26 cellular contexts compared by ENCODE assay signal in genomic region chr2:234620018-234620417, GRCh38.
DNase-seq lines count a peak whose midpoint lies in the region; ATAC-seq, FAIRE-seq and TF ChIP-seq lines count a peak whose summit lies in the region.
"Had no signal": no experiment of that assay in that cellular context is flagged by ENCODE, and none has a peak within 500 bp of the region (broad histone marks: within the 10 kb centered on the region; RNA-seq: fewer than 3 reads in every experiment).

No MANE protein-coding gene starts in this region.

- no peaks in the 10 kb centered on the region for H3K9me2 ChIP-seq in PC-3 (replicated peaks; ENCODE audit: low read length)

- POLR2A ChIA-PET in PC-3 (lab: Charles Lee; ENCODE audit: unreplicated experiment) (no interaction called here), endothelial cell of umbilical vein (lab: Charles Lee) (interaction anchor here (0.9 kb wide), 1 partner anchor 74 kb away, joined by 4 read pairs; no protein-coding TSS in a partner anchor)

- no peaks in the 10 kb centered on the region for H3K9me3 ChIP-seq in PC-3 (ENCODE audit: low read length)
- H3K9me3 ChIP-seq in endothelial cell of umbilical vein (replicated peaks; ENCODE audit: control insufficient read depth, insufficient read depth, low read length): no peaks in the 10 kb centered on the region
- H3K9me3 ChIP-seq in tibial nerve: no peaks in the 10 kb centered on the region
- H3K9me3 ChIP-seq: A549, ascending aorta, suprapubic skin had no signal

- H3K4me2 ChIP-seq in PC-3 (ENCODE audit: low read length): peak overlapping the region; percentile 28; the same call in 1 of the 2 replicates
- H3K4me2 ChIP-seq in endothelial cell of umbilical vein (ENCODE audit: insufficient read depth, low read length): peak overlapping the region; percentile 37
- H3K4me2 ChIP-seq: A549, GM23338 had no signal

- no peak for TF ChIP-seq EP300 in tibial nerve (IDR thresholded peaks at IDR 0.05)

- no peak for TF ChIP-seq CTCF in PC-3 (conservative IDR thresholded peaks at IDR 0.05; ENCODE audit: low read depth, low read length)
- no peak for TF ChIP-seq CTCF in endothelial cell of umbilical vein (IDR thresholded peaks at IDR 0.05; ENCODE audit: extremely low read depth in 1 of 2, insufficient read depth in 1 of 2, low read depth in 1 of 2, low read length in 2 of 2)
- no peak for TF ChIP-seq CTCF in tibial nerve (IDR thresholded peaks at IDR 0.05)

- 63 to 81% methylated on average over 7 of the region's 7 CpGs for WGBS in tibial nerve, 2 donors

- no peaks in the 10 kb centered on the region for H3K9me3 Mint-ChIP-seq in activated T-cell treated with anti-CD3 and anti-CD28 coated beads, Interleukin-2, amount 50 U/mL, for 72 hours
- H3K9me3 Mint-ChIP-seq in stimulated activated effector memory CD8-positive, alpha-beta T cell treated with anti-CD3 and anti-CD28 coated beads, Interleukin-12 subunit alpha, Interleukin-12 subunit beta, amount 100 ng/mL, for 72 hours: no peaks in the 10 kb centered on the region
- H3K9me3 Mint-ChIP-seq: activated naive CD4-positive, alpha-beta T cell treated with anti-CD3 and anti-CD28 coated beads, Interleukin-2, amount 50 U/mL, for 24 hours; dendritic cell treated with granulocyte-macrophage colony-stimulating factor and Interleukin-4, amounts not matched to agents 40 ng/mL and 50 ng/mL, for 4 days; GM23338; stimulated activated memory B cell treated with anti-CD40 and anti-IgM and Interleukin-4, amounts not matched to agents 10 μg/mL and 1 μg/mL and 100 μg/mL, for 72 hours had no signal

- H3K79me2 ChIP-seq in PC-3 (ENCODE audit: low read length) (no peaks in the 10 kb centered on the region), endothelial cell of umbilical vein (ENCODE audit: control insufficient read depth, insufficient read depth, low read length) (no peaks in the 10 kb centered on the region)

- no peak for DNase-seq in activated T-cell treated with anti-CD3 and anti-CD28 coated beads, Interleukin-2, amount 50 U/mL, for 72 hours
- no peak for DNase-seq in activated T-cell treated with anti-CD3 and anti-CD28 coated beads, Interleukin-2, amount 50 U/mL, for 1 hour
- DNase-seq in PC-3 (peak; percentile 34), endothelial cell of umbilical vein (ENCODE audit: low read depth, low spot score) (peak; percentile 84), tibial nerve (ENCODE audit: low spot score in 2 of 2) (no peak), NCI-H748 treated with DMSO at 0.1 percent for 48 hours (lab: John Stamatoyannopoulos, UW) (no peak)
- DNase-seq in stimulated activated effector memory CD8-positive, alpha-beta T cell treated with anti-CD3 and anti-CD28 coated beads, Interleukin-12 subunit alpha, Interleukin-12 subunit beta, amount 100 ng/mL, for 72 hours (ENCODE audit: low spot score in 2 of 2): peak in 1 of 2 donors; percentile 3
- DNase-seq: activated CD4-positive, alpha-beta T cell treated with anti-CD3 and anti-CD28 coated beads for 1 hour; C1 segment of cervical spinal cord; caudate nucleus; NCI-H1105; NCI-H1930; NCI-H2227 treated with DMSO at 0.1 percent for 48 hours; NCI-H82; SHP77 treated with DMSO at 0.1 percent for 48 hours had no signal

- H4K20me1 ChIP-seq in PC-3 (ENCODE audit: low read length): no peaks in the 10 kb centered on the region
- H4K20me1 ChIP-seq in endothelial cell of umbilical vein (replicated peaks; ENCODE audit: control insufficient read depth, extremely low read depth, insufficient read depth, low read length): no peaks in the 10 kb centered on the region

- intact Hi-C loops in PC-3 (cut with micrococcal nuclease): no loop called here
- intact Hi-C loops in endothelial cell of umbilical vein (cut with micrococcal nuclease): loop anchor here (1.0 to 5.0 kb wide), 8 partner anchors 60 to 487 kb away; no protein-coding TSS in a partner anchor

- peak; percentile 15 to 65 for ATAC-seq in activated T-cell treated with anti-CD3 and anti-CD28 coated beads, Interleukin-2, amount 50 U/mL, for 72 hours (replicated peaks in 1 of 2)
- ATAC-seq in PC-3 (peak; percentile 64), HG03342 (IDR thresholded peaks at IDR 0.05; ENCODE audit: unreplicated experiment) (no peak)
- peak; percentile 52 for ATAC-seq in stimulated activated effector memory CD8-positive, alpha-beta T cell treated with anti-CD3 and anti-CD28 coated beads, Interleukin-12 subunit alpha, Interleukin-12 subunit beta, amount 100 ng/mL, for 72 hours
- ATAC-seq: A549; GM23338; stimulated activated memory B cell treated with anti-CD40 and anti-IgM and Interleukin-4, amounts not matched to agents 10 μg/mL and 1 μg/mL and 100 μg/mL, for 72 hours had no signal

- peaks cover 9% of the 10 kb centered on the region for H3K4me1 Mint-ChIP-seq in activated T-cell treated with anti-CD3 and anti-CD28 coated beads, Interleukin-2, amount 50 U/mL, for 72 hours (ENCODE audit: low read depth)
- H3K4me1 Mint-ChIP-seq in stimulated activated effector memory CD8-positive, alpha-beta T cell treated with anti-CD3 and anti-CD28 coated beads, Interleukin-12 subunit alpha, Interleukin-12 subunit beta, amount 100 ng/mL, for 72 hours: peaks cover 9% of the 10 kb centered on the region

- H3K36me3 ChIP-seq in PC-3 (ENCODE audit: low read depth, low read length): no peaks in the 10 kb centered on the region
- no peaks in the 10 kb centered on the region for H3K36me3 ChIP-seq in endothelial cell of umbilical vein (ENCODE audit: control insufficient read depth in 2 of 2, extremely low read depth in 1 of 2, insufficient read depth in 2 of 2, low read length in 2 of 2)
- no peaks in the 10 kb centered on the region for H3K36me3 ChIP-seq in tibial nerve
- H3K36me3 ChIP-seq: ascending aorta, suprapubic skin had no signal

- H3K4me3 Mint-ChIP-seq in activated T-cell treated with anti-CD3 and anti-CD28 coated beads, Interleukin-2, amount 50 U/mL, for 72 hours: peak overlapping the region in 1 of 2 donors; percentile 39
- H3K4me3 Mint-ChIP-seq in stimulated activated effector memory CD8-positive, alpha-beta T cell treated with anti-CD3 and anti-CD28 coated beads, Interleukin-12 subunit alpha, Interleukin-12 subunit beta, amount 100 ng/mL, for 72 hours: no peak overlapping the region
- H3K4me3 Mint-ChIP-seq: activated naive CD4-positive, alpha-beta T cell treated with anti-CD3 and anti-CD28 coated beads, Interleukin-2, amount 50 U/mL, for 24 hours; dendritic cell treated with granulocyte-macrophage colony-stimulating factor and Interleukin-4, amounts not matched to agents 40 ng/mL and 50 ng/mL, for 4 days; GM23338; stimulated activated memory B cell treated with anti-CD40 and anti-IgM and Interleukin-4, amounts not matched to agents 10 μg/mL and 1 μg/mL and 100 μg/mL, for 72 hours had no signal

- TF ChIP-seq POLR2A in endothelial cell of umbilical vein (IDR thresholded peaks at IDR 0.05; ENCODE audit: low read depth, low read length) (peak; percentile 73), tibial nerve (IDR thresholded peaks at IDR 0.05) (no peak)

- H3K27me3 Mint-ChIP-seq in activated T-cell treated with anti-CD3 and anti-CD28 coated beads, Interleukin-2, amount 50 U/mL, for 72 hours (ENCODE audit: low read depth): no peaks in the 10 kb centered on the region
- H3K27me3 Mint-ChIP-seq: activated naive CD4-positive, alpha-beta T cell treated with anti-CD3 and anti-CD28 coated beads, Interleukin-2, amount 50 U/mL, for 24 hours; dendritic cell treated with granulocyte-macrophage colony-stimulating factor and Interleukin-4, amounts not matched to agents 40 ng/mL and 50 ng/mL, for 4 days; stimulated activated memory B cell treated with anti-CD40 and anti-IgM and Interleukin-4, amounts not matched to agents 10 μg/mL and 1 μg/mL and 100 μg/mL, for 72 hours had no signal

- H3K4me3 ChIP-seq in PC-3 (ENCODE audit: low read length) (no peak overlapping the region), endothelial cell of umbilical vein (replicated peaks in 1 of 3; ENCODE audit: insufficient read depth in 1 of 3, low read depth in 1 of 3, low read length in 3 of 3) (no peak overlapping the region), tibial nerve (no peak overlapping the region)
- H3K4me3 ChIP-seq: A549, ascending aorta, GM23338, skin epidermis, suprapubic skin had no signal

- H3K27ac ChIP-seq in PC-3 (ENCODE audit: low read length) (no peak overlapping the region), endothelial cell of umbilical vein (ENCODE audit: insufficient read depth, low read depth, low read length) (no peak overlapping the region), tibial nerve (no peak overlapping the region)
- H3K27ac ChIP-seq: A549, ascending aorta, skin epidermis, suprapubic skin had no signal

- BruUV-seq in PC-3 (replicated peaks; lab: Mats Ljungman, UMichigan) (no TSS peak), endothelial cell of umbilical vein (replicated peaks; lab: Mats Ljungman, UMichigan) (no TSS peak)

- FAIRE-seq in endothelial cell of umbilical vein (lab: Jason Lieb, UNC): peak; percentile 89
- FAIRE-seq: A549, GM12891, urothelium cell line had no signal

- no peak overlapping the region for H3K27ac Mint-ChIP-seq in activated T-cell treated with anti-CD3 and anti-CD28 coated beads, Interleukin-2, amount 50 U/mL, for 72 hours
- no peak overlapping the region for H3K27ac Mint-ChIP-seq in stimulated activated effector memory CD8-positive, alpha-beta T cell treated with anti-CD3 and anti-CD28 coated beads, Interleukin-12 subunit alpha, Interleukin-12 subunit beta, amount 100 ng/mL, for 72 hours
- H3K27ac Mint-ChIP-seq: activated naive CD4-positive, alpha-beta T cell treated with anti-CD3 and anti-CD28 coated beads, Interleukin-2, amount 50 U/mL, for 24 hours; dendritic cell treated with granulocyte-macrophage colony-stimulating factor and Interleukin-4, amounts not matched to agents 40 ng/mL and 50 ng/mL, for 4 days; GM23338; stimulated activated memory B cell treated with anti-CD40 and anti-IgM and Interleukin-4, amounts not matched to agents 10 μg/mL and 1 μg/mL and 100 μg/mL, for 72 hours had no signal

- no peaks in the 10 kb centered on the region for H3K9me1 ChIP-seq in endothelial cell of umbilical vein (replicated peaks; ENCODE audit: control insufficient read depth, extremely low read depth, insufficient read depth, low read length)

- dilution Hi-C loops in endothelial cell of umbilical vein (cut with MboI; ENCODE audit: extremely low pct_ligation_motif_present, low sequenced_read_pairs): no loop called here

- no peaks in the 10 kb centered on the region for H3K36me3 Mint-ChIP-seq in activated T-cell treated with anti-CD3 and anti-CD28 coated beads, Interleukin-2, amount 50 U/mL, for 72 hours (ENCODE audit: insufficient read depth in 2 of 2)
- no peaks in the 10 kb centered on the region for H3K36me3 Mint-ChIP-seq in stimulated activated effector memory CD8-positive, alpha-beta T cell treated with anti-CD3 and anti-CD28 coated beads, Interleukin-12 subunit alpha, Interleukin-12 subunit beta, amount 100 ng/mL, for 72 hours
- H3K36me3 Mint-ChIP-seq: activated naive CD4-positive, alpha-beta T cell treated with anti-CD3 and anti-CD28 coated beads, Interleukin-2, amount 50 U/mL, for 24 hours; stimulated activated memory B cell treated with anti-CD40 and anti-IgM and Interleukin-4, amounts not matched to agents 10 μg/mL and 1 μg/mL and 100 μg/mL, for 72 hours had no signal

- H2AFZ ChIP-seq in PC-3 (ENCODE audit: low read length) (no peak overlapping the region), endothelial cell of umbilical vein (ENCODE audit: low read depth, low read length) (no peak overlapping the region)
- H2AFZ ChIP-seq: GM23338 had no signal

- no peaks in the 10 kb centered on the region for H3F3A ChIP-seq in PC-3 (ENCODE audit: low read length, unreplicated experiment)

- H3K4me1 ChIP-seq in PC-3 (ENCODE audit: insufficient read depth, low read length) (peaks cover 10% of the 10 kb centered on the region), endothelial cell of umbilical vein (ENCODE audit: control insufficient read depth, extremely low read depth, insufficient read depth, low read length) (peaks cover 20% of the 10 kb centered on the region), tibial nerve (no peaks in the 10 kb centered on the region)
- H3K4me1 ChIP-seq: A549, ascending aorta, suprapubic skin had no signal

- CTCF ChIA-PET in PC-3 (lab: Charles Lee): no interaction called here
- CTCF ChIA-PET in endothelial cell of umbilical vein (lab: Charles Lee): interaction anchor here (1.2 to 2.0 kb wide), 6 partner anchors 9 to 497 kb away, joined by 3 to 7 read pairs (median 5); no protein-coding TSS in a partner anchor

- no peak overlapping the region for H3K9ac ChIP-seq in PC-3 (ENCODE audit: low read length)
- no peak overlapping the region for H3K9ac ChIP-seq in endothelial cell of umbilical vein (replicated peaks; ENCODE audit: extremely low read depth, insufficient read depth, low read length)

- no peaks in the 10 kb centered on the region for H3K27me3 ChIP-seq in PC-3 (ENCODE audit: low read length)
- peaks cover 34 to 41% of the 10 kb centered on the region in 2 experiments for H3K27me3 ChIP-seq in endothelial cell of umbilical vein (ENCODE audit: control insufficient read depth in 2 of 2, insufficient read depth in 2 of 2, low read length in 2 of 2)
- no peaks in the 10 kb centered on the region for H3K27me3 ChIP-seq in tibial nerve
- H3K27me3 ChIP-seq: ascending aorta, suprapubic skin had no signal

Comparison
In these comparisons a context has a peak if more than half of its experiments do, and no peak if none do; other contexts are left out.
1. DNase-seq: peak in PC-3 (single experiment) and endothelial cell of umbilical vein (single experiment); none in activated T-cell treated with anti-CD3 and anti-CD28 coated beads, Interleukin-2, amount 50 U/mL, for 72 hours (0 of 2), activated T-cell treated with anti-CD3 and anti-CD28 coated beads, Interleukin-2, amount 50 U/mL, for 1 hour (single experiment), tibial nerve (0 of 2) and NCI-H748 treated with DMSO at 0.1 percent for 48 hours (single experiment).